In genomic region chr5:126900796-126901195, GRCh38 we compare ENCODE assay signal across 28 cellular contexts.
"Had no signal": no experiment of that assay in that cellular context is flagged by ENCODE, and none has a peak within 500 bp of the region (broad histone marks: within the 10 kb centered on the region; RNA-seq: fewer than 3 reads in every experiment).

No MANE protein-coding gene starts in this region.

- DNase-seq: colonic mucosa; cortex of kidney; dermis blood vessel endothelial cell; dorsolateral prefrontal cortex; effector CD4-positive, alpha-beta T cell; effector CD8-positive, alpha-beta T cell; effector memory CD4-positive, alpha-beta T cell; effector memory CD8-positive, alpha-beta T cell; endodermal cell; erythroblast; esophagus squamous epithelium; foreskin fibroblast; foreskin keratinocyte; foreskin melanocyte; gastrocnemius medialis; glutamatergic neuron; head of caudate nucleus; heart left ventricle; heart right ventricle had no signal

- ATAC-seq: effector memory CD8-positive, alpha-beta T cell; esophagus mucosa; foreskin keratinocyte; gastrocnemius medialis; gastroesophageal sphincter; heart left ventricle; heart right ventricle had no signal

- H3K4me3 ChIP-seq: colonic mucosa, coronary artery, dorsolateral prefrontal cortex, esophagus muscularis mucosa, esophagus squamous epithelium, gastrocnemius medialis, gastroesophageal sphincter, heart left ventricle, heart right ventricle had no signal

- H3K27me3 ChIP-seq: colonic mucosa, dorsolateral prefrontal cortex, esophagus squamous epithelium, foreskin keratinocyte, gastrocnemius medialis, heart left ventricle, heart right ventricle had no signal

- H3K9me3 ChIP-seq: colonic mucosa, esophagus squamous epithelium, gastrocnemius medialis, gastroesophageal sphincter, heart right ventricle had no signal

- H3K36me3 ChIP-seq: colonic mucosa, esophagus squamous epithelium, gastrocnemius medialis, gastroesophageal sphincter had no signal

- H3K4me1 ChIP-seq: colonic mucosa, esophagus muscularis mucosa, esophagus squamous epithelium, foreskin keratinocyte, gastrocnemius medialis, gastroesophageal sphincter, heart left ventricle, heart right ventricle had no signal

- H3K27ac ChIP-seq: colonic mucosa, coronary artery, dorsolateral prefrontal cortex, epithelial cell of prostate, esophagus muscularis mucosa, esophagus squamous epithelium, foreskin keratinocyte, gastrocnemius medialis, gastroesophageal sphincter, heart left ventricle, heart right ventricle had no signal

- FAIRE-seq: colon, endometrium, endothelial cell of umbilical vein, frontal cortex had no signal
